In genomic region chr19:11578342-11579142, GRCh38 we compare ENCODE assay signal across 1 cellular context.
TF ChIP-seq lines count a peak whose summit lies in the region.

No MANE protein-coding gene starts in this region.

TF ChIP-seq in HepG2, 621 proteins besides CTCF, POLR2A, EP300 and RAD21 (continued from another document):
- TF ChIP-seq PRDM4 (CRISPR knock-in tag; IDR thresholded peaks at IDR 0.05; ENCODE audit: borderline replicate concordance): no peak
- TF ChIP-seq NFE2 (CRISPR knock-in tag; IDR thresholded peaks at IDR 0.05): no peak
- no peak for TF ChIP-seq NR2F6 (IDR thresholded peaks at IDR 0.05)
- peak; percentile 50 for TF ChIP-seq NR2F6 (CRISPR knock-in tag; IDR thresholded peaks at IDR 0.05)
- TF ChIP-seq ZBTB39 (CRISPR knock-in tag; IDR thresholded peaks at IDR 0.05): no peak
- 0 out of 2 replicates have a peak, but pooled peaks have one; percentile 40 for TF ChIP-seq TFE3 (CRISPR knock-in tag; IDR thresholded peaks at IDR 0.05)
- TF ChIP-seq TCF7L2 (IDR thresholded peaks at IDR 0.05; ENCODE audit: low read depth, low read length): no peak
- TF ChIP-seq FOXP4 (CRISPR knock-in tag; IDR thresholded peaks at IDR 0.05): 0 out of 2 replicates have a peak, but pooled peaks have one; percentile 0
- no peak for TF ChIP-seq HNF4G (IDR thresholded peaks at IDR 0.05; ENCODE audit: borderline replicate concordance, low read depth, low read length)
- 0 out of 2 replicates have a peak, but pooled peaks have one; percentile 18 for TF ChIP-seq HNF4G (CRISPR knock-in tag; IDR thresholded peaks at IDR 0.05; ENCODE audit: borderline replicate concordance, low read depth)
- peak; percentile 41; the same call in 1 of the 2 replicates for TF ChIP-seq RARA (CRISPR knock-in tag; IDR thresholded peaks at IDR 0.05)
- TF ChIP-seq ZNF691 (CRISPR knock-in tag; IDR thresholded peaks at IDR 0.05; ENCODE audit: borderline replicate concordance, low read depth): no peak
- peak; percentile 13; the same call in 1 of the 2 replicates for TF ChIP-seq RXRA (CRISPR knock-in tag; IDR thresholded peaks at IDR 0.05)
- TF ChIP-seq HOXD1 (CRISPR knock-in tag; IDR thresholded peaks at IDR 0.05): 0 out of 2 replicates have a peak, but pooled peaks have one; percentile 30
- peak; percentile 43; the same call in 1 of the 2 replicates for TF ChIP-seq ZBTB33 (CRISPR knock-in tag; IDR thresholded peaks at IDR 0.05)
- no peak for TF ChIP-seq NFKBIZ (CRISPR knock-in tag; IDR thresholded peaks at IDR 0.05)
- no peak for TF ChIP-seq HOXA3 (CRISPR knock-in tag; IDR thresholded peaks at IDR 0.05)
- no peak for TF ChIP-seq ZNF549 (CRISPR knock-in tag; IDR thresholded peaks at IDR 0.05)
- peak; percentile 61; the same call in 1 of the 2 replicates for TF ChIP-seq ZBTB38 (CRISPR knock-in tag; IDR thresholded peaks at IDR 0.05)
- TF ChIP-seq ARNT (IDR thresholded peaks at IDR 0.05): no peak
- TF ChIP-seq ZNF792 (CRISPR knock-in tag; IDR thresholded peaks at IDR 0.05): no peak
- peak; percentile 41 for TF ChIP-seq RBM39 (IDR thresholded peaks at IDR 0.05; ENCODE audit: low read depth, low read length, poor library complexity, severe bottlenecking)
- TF ChIP-seq ZNF354B (CRISPR knock-in tag; IDR thresholded peaks at IDR 0.05): no peak
- TF ChIP-seq ZNF558 (CRISPR knock-in tag; IDR thresholded peaks at IDR 0.05; ENCODE audit: borderline replicate concordance): peak; percentile 11; the same call in 1 of the 2 replicates
- no peak for TF ChIP-seq STAG1 (CRISPR knock-in tag; IDR thresholded peaks at IDR 0.05)
